Comparison of ENCODE assay signal across 24 cellular contexts in the genomic region with DNA sequence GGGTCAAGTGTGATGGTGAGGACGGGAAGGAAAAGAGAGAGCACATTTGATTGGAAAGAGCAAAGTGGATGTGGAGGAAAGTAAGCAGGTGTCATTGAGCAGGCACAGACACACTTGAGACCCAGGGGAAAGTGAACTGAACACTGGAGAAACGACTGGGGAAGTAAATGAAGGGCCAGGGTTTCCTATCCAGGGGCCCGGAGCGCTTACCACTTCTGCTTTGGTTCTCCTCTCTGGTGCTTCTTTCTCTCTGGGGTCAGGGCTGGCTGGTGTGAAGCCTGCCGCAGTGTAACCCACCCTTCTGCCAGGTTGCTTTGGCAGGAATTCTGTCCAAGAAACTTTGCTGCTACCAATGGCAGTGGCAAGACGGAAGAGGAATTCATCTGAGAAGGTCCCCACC.
"Had no signal": no experiment of that assay in that cellular context is flagged by ENCODE, and none has a peak within 500 bp of the region (broad histone marks: within the 10 kb centered on the region; RNA-seq: fewer than 3 reads in every experiment).

No MANE protein-coding gene starts in this region.

- H3K9me3 ChIP-seq: esophagus muscularis mucosa, heart left ventricle, right atrium auricular region, stomach, thyroid gland had no signal

- DNase-seq: activated CD4-positive, alpha-beta T cell treated with anti-CD3 and anti-CD28 coated beads for 48 hours; activated CD4-positive, alpha-beta T cell treated with anti-CD3 and anti-CD28 coated beads, Interleukin-2, amount 50 U/mL, for 48 hours; activated CD4-positive, CD25-positive, alpha-beta regulatory T cell; activated CD8-positive, alpha-beta memory T cell treated with anti-CD3 and anti-CD28 coated beads for 24 hours; activated effector memory CD4-positive, alpha-beta T cell treated with Interleukin-2 at 50 U/mL for 16 hours; activated naive CD4-positive, alpha-beta T cell treated with Interleukin-2 at 50 U/mL for 16 hours; dermis blood vessel endothelial cell; effector CD4-positive, alpha-beta T cell; foreskin keratinocyte; heart left ventricle; hypothalamus; immature natural killer cell; kidney; left colon; natural killer cell; stimulated activated CD4-positive, alpha-beta T cell treated with anti-CD3 and anti-CD28 coated beads, Interleukin-15, amount 100 ng/mL, for 24 hours; stimulated activated CD4-positive, alpha-beta T cell treated with anti-CD3 and anti-CD28 coated beads, Interleukin-2, amount 100 ng/mL, for 24 hours; stimulated activated naive B cell treated with anti-CD40 and anti-IgM and Interleukin-4, amounts not matched to agents 10 μg/mL and 1 μg/mL and 100 μg/mL, for 72 hours; stomach; thyroid gland had no signal

- H3K27ac ChIP-seq: esophagus muscularis mucosa, foreskin keratinocyte, heart left ventricle, right atrium auricular region, stomach, thyroid gland had no signal

- H3K4me3 ChIP-seq: esophagus muscularis mucosa, heart left ventricle, right atrium auricular region, stomach, thyroid gland had no signal

- H3K27me3 ChIP-seq: esophagus muscularis mucosa, foreskin keratinocyte, right atrium auricular region, thyroid gland had no signal

- ATAC-seq: foreskin keratinocyte; heart left ventricle; left colon; natural killer cell; stimulated activated naive B cell treated with anti-CD40 and anti-IgM and Interleukin-4, amounts not matched to agents 10 μg/mL and 1 μg/mL and 100 μg/mL, for 72 hours had no signal

- H3K36me3 ChIP-seq: esophagus muscularis mucosa, heart left ventricle, right atrium auricular region, stomach, thyroid gland had no signal

- FAIRE-seq: bronchial epithelial cell, colon, kidney had no signal

- H3K4me1 ChIP-seq: esophagus muscularis mucosa, heart left ventricle, right atrium auricular region, stomach, thyroid gland had no signal
